Comparison of ENCODE assay signal across 20 cellular contexts in genomic region chr20:45538209-45538798, GRCh38. TPM values are rescaled to one million over a fixed set of nuclear protein-coding genes. Genes with fewer than 3 reads are reported as not detected.
A peak's percentile ranks its signal among the peaks of the same experiment; 100 is the strongest.
DNase-seq lines count a peak whose midpoint lies in the region; ATAC-seq, FAIRE-seq and TF ChIP-seq lines count a peak whose summit lies in the region.
"Had no signal": no experiment of that assay in that cellular context is flagged by ENCODE, and none has a peak within 500 bp of the region (broad histone marks: within the 10 kb centered on the region; RNA-seq: fewer than 3 reads in every experiment).

No MANE protein-coding gene starts in this region.

- H3K4me3 ChIP-seq in HCT116 (replicated peaks in 1 of 2; ENCODE audit: low read depth in 1 of 2, low read length in 2 of 2) (no peak overlapping the region), RWPE2 (ENCODE audit: severe bottlenecking) (no peak overlapping the region)
- H3K4me3 ChIP-seq: esophagus muscularis mucosa, right lobe of liver had no signal

- no peaks in the 10 kb centered on the region for H3K9me3 ChIP-seq in HCT116 (ENCODE audit: control insufficient read depth in 1 of 2, insufficient read depth in 1 of 2, low read depth in 1 of 2, low read length in 2 of 2)
- no peaks in the 10 kb centered on the region for H3K9me3 ChIP-seq in RWPE2 (ENCODE audit: severe bottlenecking)
- H3K9me3 ChIP-seq: esophagus muscularis mucosa, neutrophil, right lobe of liver had no signal

- H3K36me3 ChIP-seq in HCT116 (ENCODE audit: control insufficient read depth in 1 of 2, insufficient read depth in 2 of 2, low read length in 2 of 2) (no peaks in the 10 kb centered on the region), RWPE2 (ENCODE audit: low read depth) (no peaks in the 10 kb centered on the region)
- H3K36me3 ChIP-seq: esophagus muscularis mucosa, neutrophil, right lobe of liver had no signal

- no peak overlapping the region for H2AFZ ChIP-seq in HCT116 (ENCODE audit: low read depth, low read length, poor library complexity, severe bottlenecking)

- ATAC-seq in HCT116 (no peak), RWPE2 (ENCODE audit: low read depth) (peak; percentile 92), HG03097 (IDR thresholded peaks at IDR 0.05; ENCODE audit: low FRiP score, unreplicated experiment) (no peak)
- ATAC-seq: right lobe of liver had no signal

- POLR2A ChIA-PET in HCT116 (lab: Charles Lee) = no interaction called here

- no peaks in the 10 kb centered on the region for H3K4me1 ChIP-seq in HCT116 (ENCODE audit: control insufficient read depth in 1 of 2, insufficient read depth in 2 of 2, low read length in 2 of 2)
- H3K4me1 ChIP-seq in RWPE2 (ENCODE audit: insufficient read depth, poor library complexity, severe bottlenecking) = no peaks in the 10 kb centered on the region
- H3K4me1 ChIP-seq: esophagus muscularis mucosa, right lobe of liver had no signal

- no peak for TF ChIP-seq RAD21 in HCT116 (IDR thresholded peaks at IDR 0.05; ENCODE audit: low read depth)

- H3K27me3 ChIP-seq in HCT116 (ENCODE audit: insufficient read depth, low read length) = peaks cover 65% of the 10 kb centered on the region
- H3K27me3 ChIP-seq in RWPE2 (ENCODE audit: insufficient read depth, poor library complexity, severe bottlenecking) = peaks cover 40% of the 10 kb centered on the region
- H3K27me3 ChIP-seq: right lobe of liver had no signal

- TF ChIP-seq CTCF in D721Med (IDR thresholded peaks at IDR 0.05; ENCODE audit: insufficient read depth, missing control alignments) (peak; percentile 5), HCT116 (IDR thresholded peaks at IDR 0.05 in 2 of 3, conservative IDR thresholded peaks at IDR 0.05 in 1 of 3; ENCODE audit: borderline replicate concordance in 1 of 3, insufficient read depth in 1 of 3, low read depth in 2 of 3, low read length in 2 of 3) (peak in 2 of 3 experiments; percentile 36 to 42; a peak in 4 of 6 replicates), RWPE2 (IDR thresholded peaks at IDR 0.05; ENCODE audit: poor library complexity, severe bottlenecking) (peak; percentile 27)

- BruUV-seq in HCT116 (replicated peaks; lab: Mats Ljungman, UMichigan) = no TSS peak

- intact Hi-C loops in HCT116 (cut with micrococcal nuclease) = no loop called here

- H4K20me1 ChIP-seq in HCT116 (ENCODE audit: insufficient read depth) = no peaks in the 10 kb centered on the region

- FAIRE-seq in D721Med (lab: Jason Lieb, UNC) = no peak

- H3K27ac ChIP-seq in HCT116 (ENCODE audit: low read depth, low read length) (no peak overlapping the region), RWPE2 (ENCODE audit: poor library complexity, severe bottlenecking) (no peak overlapping the region)
- H3K27ac ChIP-seq: esophagus muscularis mucosa, neutrophil, right lobe of liver had no signal

- TF ChIP-seq POLR2A in HCT116 (IDR thresholded peaks at IDR 0.05; ENCODE audit: borderline replicate concordance, extremely low read depth, insufficient read depth, insufficient read length) = no peak

- DNase-seq in D721Med (ENCODE audit: insufficient read length, low spot score) = peak; percentile 13
- DNase-seq in HCT116 (ENCODE audit: low read depth, low spot score) = no peak
- DNase-seq in RWPE2 (ENCODE audit: low spot score) = peak; percentile 87
- DNase-seq in iPS DF 19.7 (ENCODE audit: low read depth, low spot score) = peak; percentile 30
- no peak for DNase-seq in SW480 (ENCODE audit: low spot score)
- DNase-seq in LoVo (ENCODE audit: low spot score) = no peak
- no peak for DNase-seq in NCI-H1105 treated with DMSO at 0.1 percent for 48 hours (lab: John Stamatoyannopoulos, UW)
- DNase-seq: activated CD4-positive, alpha-beta T cell treated with anti-CD3 and anti-CD28 coated beads for 4 hours; dermis blood vessel endothelial cell; head of caudate nucleus; NK-92 treated with Interleukin-12 subunit alpha and Interleukin-12 subunit beta, amount 100 ng/mL, for 24 hours; right lobe of liver; SIG-M5; stimulated activated CD4-positive, alpha-beta T cell treated with anti-CD3 and anti-CD28 coated beads, Interleukin-1b, Interleukin-23, amount 100 ng/mL, for 48 hours; substantia nigra; T1000 had no signal

- CTCF ChIA-PET in HCT116 (lab: Charles Lee) = interaction anchor here (1.2 kb wide), 1 partner anchor 232 kb away, joined by 13 read pairs; no protein-coding TSS in a partner anchor

- RAD21 ChIA-PET in HCT116 (lab: Charles Lee; ENCODE audit: low non-redundant PET in 1 of 2, low total read pairs in 2 of 2, uncharacterized antibody in 2 of 2, unreplicated experiment in 2 of 2) = no interaction called here

- no peaks in the 10 kb centered on the region for H3K79me2 ChIP-seq in HCT116 (ENCODE audit: insufficient read depth, low read length)

- H3K9me2 ChIP-seq in HCT116 (ENCODE audit: insufficient read depth) = no peaks in the 10 kb centered on the region

- H3K4me2 ChIP-seq in HCT116 (ENCODE audit: low read length) = no peak overlapping the region

- no peak overlapping the region for H3K9ac ChIP-seq in HCT116 (ENCODE audit: low read length)

TF ChIP-seq in HCT116, 20 proteins besides CTCF, POLR2A, EP300 and RAD21:
- TF ChIP-seq YY1 (IDR thresholded peaks at IDR 0.05; ENCODE audit: extremely low read depth, insufficient replicate concordance, low read depth, low read length) = no peak
- TF ChIP-seq EGR1 (IDR thresholded peaks at IDR 0.05; ENCODE audit: low read depth) = no peak
- no peak for TF ChIP-seq POLR2AphosphoS5 (IDR thresholded peaks at IDR 0.05; ENCODE audit: low read depth, low read length)
- TF ChIP-seq ATF3 (IDR thresholded peaks at IDR 0.05) = no peak
- no peak for TF ChIP-seq FOSL1 (IDR thresholded peaks at IDR 0.05; ENCODE audit: low read depth)

RNA-seq across cellular contexts. Expression of gene WFDC6, which starts 1.0 kb away (rescaled TPM):
- total RNA-seq in HCT116 (2021; ENCODE audit: unreplicated experiment) = not detected
- polyA plus RNA-seq in HCT116 (2012) = not detected in 2 replicates
- total RNA-seq: dermis blood vessel endothelial cell, esophagus muscularis mucosa, mononuclear cell, right lobe of liver had no signal

RNA-seq across cellular contexts. Expression of gene EPPIN, which starts 8.9 kb away (rescaled TPM):
- not detected for total RNA-seq in HCT116 (2021; ENCODE audit: unreplicated experiment)
- not detected in 2 replicates for polyA plus RNA-seq in HCT116 (2012)
- total RNA-seq: dermis blood vessel endothelial cell, esophagus muscularis mucosa, mononuclear cell, right lobe of liver had no signal

RNA-seq across cellular contexts. Expression of gene SPINT3, which starts 22.9 kb away (rescaled TPM):
- total RNA-seq in HCT116 (2021; ENCODE audit: unreplicated experiment) = not detected
- not detected in 2 replicates for polyA plus RNA-seq in HCT116 (2012)
- total RNA-seq: dermis blood vessel endothelial cell, esophagus muscularis mucosa, mononuclear cell, right lobe of liver had no signal

RNA-seq across cellular contexts. Expression of gene WFDC8, which starts 40.8 kb away (rescaled TPM):
- total RNA-seq in HCT116 (2021; ENCODE audit: unreplicated experiment) = not detected
- polyA plus RNA-seq in HCT116 (2012) = not detected in 2 replicates
- total RNA-seq: dermis blood vessel endothelial cell, esophagus muscularis mucosa, mononuclear cell, right lobe of liver had no signal

Comparison
In these comparisons a context has a peak if more than half of its experiments do, and no peak if none do; other contexts are left out.
1. DNase-seq: peak in D721Med (single experiment), RWPE2 (single experiment) and iPS DF 19.7 (single experiment); none in HCT116 (single experiment), SW480 (single experiment), LoVo (single experiment) and NCI-H1105 treated with DMSO at 0.1 percent for 48 hours (single experiment).
2. Peak in every context shown above with its lines, with median percentiles within 50 percentile points of each other: CTCF ChIP-seq.